15 cellular contexts compared by ENCODE assay signal in genomic region chr2:223846524-223846923, GRCh38. TPM values are rescaled to one million over a fixed set of nuclear protein-coding genes. Genes with fewer than 3 reads are reported as not detected.
A peak's percentile ranks its signal among the peaks of the same experiment; 100 is the strongest.
DNase-seq lines count a peak whose midpoint lies in the region; ATAC-seq and TF ChIP-seq lines count a peak whose summit lies in the region.
"Had no signal": no experiment of that assay in that cellular context is flagged by ENCODE, and none has a peak within 500 bp of the region (broad histone marks: within the 10 kb centered on the region; RNA-seq: fewer than 3 reads in every experiment).

No MANE protein-coding gene starts in this region.

- peak overlapping the region; percentile 18 for H2AFZ ChIP-seq in mammary epithelial cell (ENCODE audit: low read depth, low read length)

- WGBS in mammary epithelial cell (ENCODE audit: low coverage, missing lambda C conversion rate) = 58% methylated on average over 1 of the region's 1 CpG

- BruUV-seq in mammary epithelial cell (replicated peaks; lab: Mats Ljungman, UMichigan) = no TSS peak

- ATAC-seq in left colon (peak; percentile 46), Right ventricle myocardium superior (ENCODE audit: poor library complexity) (no peak)
- ATAC-seq: psoas muscle had no signal

- H3K4me2 ChIP-seq in mammary epithelial cell (ENCODE audit: insufficient read depth, low read depth, low read length) = no peak overlapping the region

- H3K4me3 ChIP-seq in AG04450 (ENCODE audit: low read depth, low read length) (no peak overlapping the region), mammary epithelial cell (replicated peaks in 1 of 3; ENCODE audit: insufficient read depth in 1 of 3, low read depth in 2 of 3, low read length in 3 of 3) (no peak overlapping the region)
- H3K4me3 ChIP-seq: cardiac muscle cell, HAP-1, Peyer's patch, psoas muscle had no signal

- no peaks in the 10 kb centered on the region for H3K36me3 ChIP-seq in mammary epithelial cell (ENCODE audit: insufficient read depth, low read length)
- H3K36me3 ChIP-seq: cardiac muscle cell, HAP-1, Peyer's patch, WERI-Rb-1 had no signal

- CTCF ChIA-PET in AG04450 (lab: Charles Lee) = no interaction called here
- CTCF ChIA-PET in mammary epithelial cell (lab: Charles Lee; ENCODE audit: low non-redundant PET) = interaction anchor here (0.6 kb wide), 1 partner anchor 906 kb away, joined by 3 read pairs; no protein-coding TSS in a partner anchor

- intact Hi-C loops in mammary epithelial cell (cut with micrococcal nuclease) = loop anchor here (1.0 kb wide), 2 partner anchors 9 to 15 kb away; partner anchors contain the start of gene AP1S3
- intact Hi-C loops in left colon (cut with DNase I, micrococcal nuclease) = no loop called here
- intact Hi-C loops in Right ventricle myocardium superior (cut with DNase I) = no loop called here

- peaks cover 9% of the 10 kb centered on the region for H3K4me1 ChIP-seq in mammary epithelial cell (ENCODE audit: insufficient read depth, low read length)
- H3K4me1 ChIP-seq: HAP-1, psoas muscle had no signal

- DNase-seq in AG04450 (ENCODE audit: low read depth, low spot score) = no peak
- DNase-seq in HS-5 (ENCODE audit: low read depth) = peak; percentile 93
- peak; percentile 90 for DNase-seq in mammary epithelial cell
- DNase-seq in left colon = no peak
- DNase-seq in AML-193 (lab: John Stamatoyannopoulos, UW) = no peak
- no peak for DNase-seq in globus pallidus (ENCODE audit: low spot score)
- DNase-seq in DMS53 (lab: John Stamatoyannopoulos, UW) = no peak
- DNase-seq in Right ventricle myocardium superior = no peak
- DNase-seq: activated T-cell treated with anti-CD3 and anti-CD28 coated beads, Interleukin-2, amount 50 U/mL, for 48 hours; Kasumi-1; psoas muscle; WERI-Rb-1 had no signal

- no peaks in the 10 kb centered on the region for H4K20me1 ChIP-seq in mammary epithelial cell (ENCODE audit: insufficient read depth, low read length)

- TF ChIP-seq CTCF in AG04450 (IDR thresholded peaks at IDR 0.05; ENCODE audit: low read depth, low read length) = no peak
- TF ChIP-seq CTCF in mammary epithelial cell (conservative IDR thresholded peaks at IDR 0.05 in 1 of 2, IDR thresholded peaks at IDR 0.05 in 1 of 2; ENCODE audit: extremely low read depth in 1 of 2, insufficient read depth in 1 of 2, low read depth in 1 of 2, low read length in 2 of 2) = no peak

- dilution Hi-C loops in mammary epithelial cell (cut with HindIII; ENCODE audit: low sequenced_read_pairs) = no loop called here

- in situ Hi-C loops in mammary epithelial cell (cut with MboI; ENCODE audit: low sequenced_read_pairs in 2 of 2) = no loop called here

- POLR2A ChIA-PET in AG04450 (lab: Yijun Ruan, JAX) = interaction anchor here (0.6 to 1.0 kb wide), 3 partner anchors 13 to 117 kb away, joined by 3 to 6 read pairs (median 3); no protein-coding TSS in a partner anchor

- no peak overlapping the region for H3K9ac ChIP-seq in mammary epithelial cell (ENCODE audit: insufficient read depth, low read length)

- no peaks in the 10 kb centered on the region for H3K79me2 ChIP-seq in mammary epithelial cell (ENCODE audit: insufficient read depth, low read length)

- H3K9me3 ChIP-seq in AG04450 (ENCODE audit: control insufficient read depth, insufficient read depth, low read length) (peaks cover 4% of the 10 kb centered on the region; the same call in 1 of the 2 replicates), mammary epithelial cell (replicated peaks; ENCODE audit: insufficient read depth, low read length) (no peaks in the 10 kb centered on the region)
- H3K9me3 ChIP-seq: HAP-1, Peyer's patch, psoas muscle had no signal

- H3K27ac ChIP-seq in AG04450 (ENCODE audit: low read depth, low read length) = peak overlapping the region; percentile 62
- peak overlapping the region; percentile 55 for H3K27ac ChIP-seq in mammary epithelial cell (ENCODE audit: insufficient read depth, low read depth, low read length)
- H3K27ac ChIP-seq: cardiac muscle cell, Peyer's patch, psoas muscle, WERI-Rb-1 had no signal

- H3K27me3 ChIP-seq in AG04450 (ENCODE audit: control insufficient read depth, insufficient read depth, low read length) = no peaks in the 10 kb centered on the region
- H3K27me3 ChIP-seq in mammary epithelial cell (ENCODE audit: insufficient read depth, low read length) = no peaks in the 10 kb centered on the region
- H3K27me3 ChIP-seq: cardiac muscle cell, Peyer's patch had no signal

RNA-seq across cellular contexts. Expression of gene AP1S3, which starts 9.1 kb away (rescaled TPM):
- polyA plus RNA-seq in AG04450 (2011; rRNA removed) = 2.3 and 2.9 TPM in 2 replicates
- polyA minus RNA-seq in AG04450 (2011; rRNA and poly(A)+ RNA removed) = 1.1 and 1.4 TPM in 2 replicates
- total RNA-seq in mammary epithelial cell = 10 to 100 TPM; 32.0 to 41.1 TPM
- 26.0 TPM for polyA plus RNA-seq in mammary epithelial cell
- 20.5 TPM for polyA minus RNA-seq in mammary epithelial cell
- 10 to 100 TPM in 1 of 2 donors, 1 to 10 TPM in 1; 7.0 to 13.5 TPM for total RNA-seq in left colon
- total RNA-seq in Right ventricle myocardium superior = 0.16 TPM
- total RNA-seq: cardiac muscle cell had no signal

Comparison
In these comparisons a context has a peak if more than half of its experiments do, and no peak if none do; other contexts are left out.
1. DNase-seq: peak in HS-5 (single experiment) and mammary epithelial cell (single experiment); none in AG04450 (single experiment), left colon (0 of 2), AML-193 (0 of 2), globus pallidus (single experiment), DMS53 (single experiment) and Right ventricle myocardium superior (single experiment).